29 cellular contexts compared by ENCODE assay signal in genomic region chr10:132313305-132313704, GRCh38.
"Had no signal": no experiment of that assay in that cellular context is flagged by ENCODE, and none has a peak within 500 bp of the region (broad histone marks: within the 10 kb centered on the region; RNA-seq: fewer than 3 reads in every experiment).

No MANE protein-coding gene starts in this region.

- H3K27ac ChIP-seq: left lung, lower lobe of right lung, neutrophil, parathyroid adenoma, right atrium auricular region, right lobe of liver, tibial nerve, vagina had no signal

- H2AFZ ChIP-seq: parathyroid adenoma had no signal

- H3K36me3 ChIP-seq: left lung, lower lobe of right lung, neutrophil, right atrium auricular region, right lobe of liver, tibial nerve, vagina had no signal

- H3K27me3 ChIP-seq: right atrium auricular region, right lobe of liver, tibial nerve, vagina had no signal

- H3K27ac Mint-ChIP-seq: immature natural killer cell; naive thymus-derived CD8-positive, alpha-beta T cell; nephron; progenitor cell of endocrine pancreas; stimulated activated memory B cell treated with anti-CD40 and anti-IgM and Interleukin-4, amounts not matched to agents 10 μg/mL and 1 μg/mL and 100 μg/mL, for 72 hours; stimulated activated naive CD8-positive, alpha-beta T cell treated with anti-CD3 and anti-CD28 coated beads, Interleukin-15, amount 100 ng/mL, for 72 hours; type B pancreatic cell had no signal

- H3K4me3 Mint-ChIP-seq: immature natural killer cell; naive thymus-derived CD8-positive, alpha-beta T cell; nephron; neural crest cell; stimulated activated memory B cell treated with anti-CD40 and anti-IgM and Interleukin-4, amounts not matched to agents 10 μg/mL and 1 μg/mL and 100 μg/mL, for 72 hours; stimulated activated naive CD8-positive, alpha-beta T cell treated with anti-CD3 and anti-CD28 coated beads, Interleukin-15, amount 100 ng/mL, for 72 hours; type B pancreatic cell had no signal

- H3K4me1 ChIP-seq: parathyroid adenoma had no signal

- H3K4me3 ChIP-seq: left lung, lower lobe of right lung, right atrium auricular region, right lobe of liver, tibial nerve, vagina had no signal

- H3K9ac ChIP-seq: parathyroid adenoma had no signal

- ATAC-seq: left colon; left lung; lower lobe of right lung; naive thymus-derived CD8-positive, alpha-beta T cell; right lobe of liver; stimulated activated memory B cell treated with anti-CD40 and anti-IgM and Interleukin-4, amounts not matched to agents 10 μg/mL and 1 μg/mL and 100 μg/mL, for 72 hours; stimulated activated naive CD8-positive, alpha-beta T cell treated with anti-CD3 and anti-CD28 coated beads, Interleukin-15, amount 100 ng/mL, for 72 hours had no signal

- H3K4me1 Mint-ChIP-seq: nephron; stimulated activated memory B cell treated with anti-CD40 and anti-IgM and Interleukin-4, amounts not matched to agents 10 μg/mL and 1 μg/mL and 100 μg/mL, for 72 hours had no signal

- H3K27me3 Mint-ChIP-seq: naive thymus-derived CD8-positive, alpha-beta T cell; stimulated activated memory B cell treated with anti-CD40 and anti-IgM and Interleukin-4, amounts not matched to agents 10 μg/mL and 1 μg/mL and 100 μg/mL, for 72 hours had no signal

- H3K36me3 Mint-ChIP-seq: naive thymus-derived CD8-positive, alpha-beta T cell; stimulated activated memory B cell treated with anti-CD40 and anti-IgM and Interleukin-4, amounts not matched to agents 10 μg/mL and 1 μg/mL and 100 μg/mL, for 72 hours had no signal

- H3K9me3 ChIP-seq: left lung, lower lobe of right lung, neutrophil, right atrium auricular region, right lobe of liver, vagina had no signal

- DNase-seq: hypothalamus; immature natural killer cell; kidney; lower lobe of right lung; mammary epithelial cell; mesenchymal stem cell; naive thymus-derived CD8-positive, alpha-beta T cell; occipital lobe; small intestine; stimulated activated CD4-positive, alpha-beta T cell treated with anti-CD3 and anti-CD28 coated beads, Interleukin-1b, Interleukin-23, amount 100 ng/mL, for 48 hours; stimulated activated CD4-positive, alpha-beta T cell treated with anti-CD3 and anti-CD28 coated beads, Interleukin-2, amount 100 ng/mL, for 48 hours; stimulated activated CD4-positive, alpha-beta T cell treated with anti-CD3 and anti-CD28 coated beads, Interleukin-4, amount 100 ng/mL, for 4 hours; stimulated activated CD8-positive, alpha-beta memory T cell treated with anti-CD3 and anti-CD28 coated beads, Interleukin-4, amount 100 ng/mL, for 48 hours; stimulated activated naive CD4-positive, alpha-beta T cell treated with Interleukin-2 at 50 U/mL for 16 hours; stimulated activated naive CD8-positive, alpha-beta T cell treated with anti-CD3 and anti-CD28 coated beads, Interleukin-15, amount 100 ng/mL, for 72 hours; substantia nigra had no signal
